10 cellular contexts compared by ENCODE assay signal in the genomic region with DNA sequence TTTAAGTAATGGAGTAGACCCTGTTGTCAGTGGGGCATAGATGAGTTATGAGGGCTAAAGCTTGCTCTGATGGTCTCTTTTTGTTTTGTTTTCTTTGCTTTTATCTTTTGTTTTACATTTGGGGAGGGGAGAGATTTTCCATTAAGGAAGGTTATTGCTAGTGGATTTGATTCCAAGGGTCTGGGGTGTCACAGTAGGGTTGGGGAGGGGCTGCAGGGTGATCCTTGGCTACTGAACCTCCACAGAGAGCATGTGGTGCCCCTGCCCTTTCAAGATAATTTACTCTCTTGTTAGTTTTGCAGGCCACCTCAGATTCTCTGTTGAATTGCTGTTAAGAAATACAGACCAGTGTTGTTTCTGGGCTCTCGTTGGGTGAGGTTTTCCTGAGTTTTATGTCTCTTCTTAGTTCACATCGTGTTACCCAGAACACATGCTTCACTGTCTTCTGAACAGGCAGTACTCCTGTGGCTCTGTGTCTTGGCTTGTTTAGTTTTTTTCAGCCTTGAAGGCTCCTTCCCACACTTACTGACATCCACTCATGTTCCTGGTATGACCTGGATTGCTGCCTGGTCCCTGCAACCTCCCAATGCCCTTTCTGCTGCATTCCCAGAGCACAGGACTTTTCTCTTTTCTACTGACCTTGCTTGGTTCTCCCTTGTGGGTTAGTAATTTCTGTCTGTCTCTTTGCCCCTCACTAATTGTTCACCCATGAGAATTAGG. TPM values are rescaled to one million over a fixed set of nuclear protein-coding genes. Genes with fewer than 3 reads are reported as not detected.
DNase-seq lines count a peak whose midpoint lies in the region; ATAC-seq and TF ChIP-seq lines count a peak whose summit lies in the region.
"Had no signal": no experiment of that assay in that cellular context is flagged by ENCODE, and none has a peak within 500 bp of the region (broad histone marks: within the 10 kb centered on the region; RNA-seq: fewer than 3 reads in every experiment).

No MANE protein-coding gene starts in this region.

- no peak overlapping the region for H4K5ac ChIP-seq in mesendoderm (ENCODE audit: low read length)

- H3K18ac ChIP-seq in mesendoderm (ENCODE audit: low read length): no peak overlapping the region

- H3K27me3 ChIP-seq in mesendoderm (ENCODE audit: insufficient read depth, low read length, poor library complexity) (no peaks in the 10 kb centered on the region), upper lobe of left lung (no peaks in the 10 kb centered on the region)
- H3K27me3 ChIP-seq: BLaER1 had no signal

- H3K79me1 ChIP-seq in mesendoderm (ENCODE audit: low read length): peaks cover 12% of the 10 kb centered on the region

- H3K9me3 ChIP-seq in upper lobe of left lung: no peaks in the 10 kb centered on the region
- H3K9me3 ChIP-seq: BLaER1 had no signal

- H3K4ac ChIP-seq in mesendoderm (ENCODE audit: low read depth, low read length): no peak overlapping the region

- no peak overlapping the region for H3K4me2 ChIP-seq in mesendoderm (ENCODE audit: low read length)
- H3K4me2 ChIP-seq: BLaER1 had no signal

- H2BK5ac ChIP-seq in mesendoderm (ENCODE audit: low read length): no peak overlapping the region

- no peaks in the 10 kb centered on the region for H3K27me3 Mint-ChIP-seq in activated T-cell treated with anti-CD3 and anti-CD28 coated beads, Interleukin-2, amount 50 U/mL, for 72 hours (ENCODE audit: low read depth)

- TF ChIP-seq POLR2A in upper lobe of left lung (IDR thresholded peaks at IDR 0.05): no peak

- no peak for ATAC-seq in activated T-cell treated with anti-CD3 and anti-CD28 coated beads, Interleukin-2, amount 50 U/mL, for 72 hours (replicated peaks in 1 of 2)
- ATAC-seq in upper lobe of left lung (ENCODE audit: low FRiP score in 2 of 2) (no peak), GM21367 (IDR thresholded peaks at IDR 0.05; ENCODE audit: unreplicated experiment) (no peak)

- no peak overlapping the region for H2BK15ac ChIP-seq in mesendoderm (replicated peaks; ENCODE audit: low read depth)

- no CpG with 5 or more reads among the region's 2 CpGs for WGBS in mesendoderm (ENCODE audit: extremely low coverage, insufficient coverage, low lambda C conversion rate)
- WGBS in upper lobe of left lung, 2 donors: 37 to 56% methylated on average over 2 of the region's 2 CpGs

- no peaks in the 10 kb centered on the region for H3K4me1 ChIP-seq in mesendoderm (ENCODE audit: control insufficient read depth, low read depth, low read length)
- peaks cover 27 to 57% (median 49%) of the 10 kb centered on the region in 4 donors for H3K4me1 ChIP-seq in upper lobe of left lung

- no peak for TF ChIP-seq CTCF in coronary artery (IDR thresholded peaks at IDR 0.05)
- TF ChIP-seq CTCF in upper lobe of left lung (IDR thresholded peaks at IDR 0.05): no peak

- H3K36me3 ChIP-seq in mesendoderm (ENCODE audit: control insufficient read depth, insufficient read depth, low read length) (no peaks in the 10 kb centered on the region), upper lobe of left lung (no peaks in the 10 kb centered on the region)
- H3K36me3 ChIP-seq: BLaER1 had no signal

- intact Hi-C loops in posterior cingulate gyrus (cut with DNase I): no loop called here

- H4K8ac ChIP-seq in mesendoderm (ENCODE audit: low read depth, low read length): no peak overlapping the region

- peak in 1 of 4 donors; percentile 25 for TF ChIP-seq EP300 in upper lobe of left lung (IDR thresholded peaks at IDR 0.05)

- no peaks in the 10 kb centered on the region for H3K9me3 Mint-ChIP-seq in activated T-cell treated with anti-CD3 and anti-CD28 coated beads, Interleukin-2, amount 50 U/mL, for 72 hours

- H3K4me3 Mint-ChIP-seq in activated T-cell treated with anti-CD3 and anti-CD28 coated beads, Interleukin-2, amount 50 U/mL, for 72 hours: peak overlapping the region in 1 of 2 donors; percentile 62

- H3K27ac ChIP-seq in coronary artery (peak overlapping the region; percentile 68 to 79), mesendoderm (ENCODE audit: low read depth, low read length) (no peak overlapping the region), upper lobe of left lung (peak overlapping the region in 3 of 4 donors; percentile 37 to 59 (median 59))
- H3K27ac ChIP-seq: BLaER1 had no signal

- H3K79me2 ChIP-seq in mesendoderm (ENCODE audit: control insufficient read depth, insufficient read depth, low read length): peaks cover 53% of the 10 kb centered on the region

- peaks cover 62% of the 10 kb centered on the region for H3K4me1 Mint-ChIP-seq in activated T-cell treated with anti-CD3 and anti-CD28 coated beads, Interleukin-2, amount 50 U/mL, for 72 hours (ENCODE audit: low read depth)

- DNase-seq in activated T-cell treated with anti-CD3 and anti-CD28 coated beads, Interleukin-2, amount 50 U/mL, for 72 hours: no peak
- DNase-seq in activated T-cell treated with anti-CD3 and anti-CD28 coated beads, Interleukin-2, amount 50 U/mL, for 1 hour: no peak
- peak; percentile 85 for DNase-seq in coronary artery (ENCODE audit: low spot score)
- no peak for DNase-seq in mesendoderm
- peak in 1 of 2 donors; percentile 47 for DNase-seq in upper lobe of left lung
- no peak for DNase-seq in posterior cingulate gyrus
- DNase-seq in SW480 (ENCODE audit: low spot score): no peak
- DNase-seq: SW 1271 had no signal

- peak overlapping the region; percentile 22 for H3K56ac ChIP-seq in mesendoderm (ENCODE audit: low read length)

- no peak overlapping the region for H3K4me3 ChIP-seq in coronary artery
- no peak overlapping the region for H3K4me3 ChIP-seq in mesendoderm (ENCODE audit: low read length)
- no peak overlapping the region for H3K4me3 ChIP-seq in upper lobe of left lung
- H3K4me3 ChIP-seq: BLaER1 had no signal

- H3K23ac ChIP-seq in mesendoderm (ENCODE audit: low read length): peak overlapping the region; percentile 3

- peak overlapping the region; percentile 83 for H3K27ac Mint-ChIP-seq in activated T-cell treated with anti-CD3 and anti-CD28 coated beads, Interleukin-2, amount 50 U/mL, for 72 hours

- H2AK5ac ChIP-seq in mesendoderm (ENCODE audit: low read length): no peak overlapping the region

- H3K9ac ChIP-seq in mesendoderm (ENCODE audit: low read length): no peak overlapping the region
- H3K9ac ChIP-seq: BLaER1 had no signal

- no peak overlapping the region for H2BK120ac ChIP-seq in mesendoderm (ENCODE audit: low read depth, low read length)

- peaks cover 3 to 6% of the 10 kb centered on the region in 2 donors for H3K36me3 Mint-ChIP-seq in activated T-cell treated with anti-CD3 and anti-CD28 coated beads, Interleukin-2, amount 50 U/mL, for 72 hours (ENCODE audit: insufficient read depth in 2 of 2)

RNA-seq across cellular contexts. Expression of a gene that starts 4.3 kb away (rescaled TPM):
- 10 to 100 TPM; 16.3 to 17.5 TPM for total RNA-seq in activated T-cell treated with anti-CD3 and anti-CD28 coated beads, Interleukin-2, amount 50 U/mL, for 72 hours
- polyA plus RNA-seq in mesendoderm (2013, experiment 1 of 2): 32.5 TPM
- polyA plus RNA-seq in mesendoderm (2013, experiment 2 of 2): 33.2 TPM
- total RNA-seq in upper lobe of left lung: 10 to 100 TPM; 18.9 to 27.6 (median 21.4) TPM

RNA-seq across cellular contexts. Expression of a gene that starts 36.9 kb away (rescaled TPM):
- 100 to 1,000 TPM; 138 to 148 TPM for total RNA-seq in activated T-cell treated with anti-CD3 and anti-CD28 coated beads, Interleukin-2, amount 50 U/mL, for 72 hours
- polyA plus RNA-seq in mesendoderm (2013, experiment 1 of 2): 313 TPM
- 313 TPM for polyA plus RNA-seq in mesendoderm (2013, experiment 2 of 2)
- 10 to 100 TPM; 18.4 to 86.5 (median 44.3) TPM for total RNA-seq in upper lobe of left lung
